In genomic region chr20:32929162-32929561, GRCh38 we compare ENCODE assay signal across 27 cellular contexts.
"Had no signal": no experiment of that assay in that cellular context is flagged by ENCODE, and none has a peak within 500 bp of the region (broad histone marks: within the 10 kb centered on the region; RNA-seq: fewer than 3 reads in every experiment).

No MANE protein-coding gene starts in this region.

- DNase-seq: colonic mucosa; cortex of kidney; dermis blood vessel endothelial cell; dorsolateral prefrontal cortex; effector CD4-positive, alpha-beta T cell; effector CD8-positive, alpha-beta T cell; effector memory CD4-positive, alpha-beta T cell; effector memory CD8-positive, alpha-beta T cell; endodermal cell; erythroblast; esophagus squamous epithelium; foreskin fibroblast; foreskin keratinocyte; foreskin melanocyte; gastrocnemius medialis; glutamatergic neuron; heart left ventricle; heart right ventricle had no signal

- H3K4me1 ChIP-seq: colonic mucosa, esophagus muscularis mucosa, esophagus squamous epithelium, foreskin keratinocyte, gastrocnemius medialis, gastroesophageal sphincter, heart left ventricle, heart right ventricle had no signal

- H3K4me3 ChIP-seq: colonic mucosa, coronary artery, dorsolateral prefrontal cortex, esophagus muscularis mucosa, esophagus squamous epithelium, gastrocnemius medialis, gastroesophageal sphincter, heart left ventricle, heart right ventricle had no signal

- FAIRE-seq: colon, endometrium, endothelial cell of umbilical vein, frontal cortex had no signal

- H3K9me3 ChIP-seq: colonic mucosa, esophagus muscularis mucosa, esophagus squamous epithelium, gastrocnemius medialis, gastroesophageal sphincter, heart left ventricle, heart right ventricle had no signal

- H3K27ac ChIP-seq: colonic mucosa, coronary artery, dorsolateral prefrontal cortex, epithelial cell of prostate, esophagus muscularis mucosa, esophagus squamous epithelium, foreskin keratinocyte, gastrocnemius medialis, gastroesophageal sphincter, heart left ventricle, heart right ventricle had no signal

- ATAC-seq: effector memory CD8-positive, alpha-beta T cell; esophagus mucosa; foreskin keratinocyte; gastrocnemius medialis; gastroesophageal sphincter; heart left ventricle; heart right ventricle had no signal

- H3K27me3 ChIP-seq: colonic mucosa, dorsolateral prefrontal cortex, esophagus muscularis mucosa, esophagus squamous epithelium, gastrocnemius medialis had no signal

- H3K36me3 ChIP-seq: colonic mucosa, esophagus muscularis mucosa, esophagus squamous epithelium, gastrocnemius medialis, gastroesophageal sphincter, heart left ventricle, heart right ventricle had no signal
